In genomic region chr2:187509667-187510417, GRCh38 we compare ENCODE assay signal across 1 cellular context.
TF ChIP-seq lines count a peak whose summit lies in the region.

No MANE protein-coding gene starts in this region.

TF ChIP-seq in HepG2, 621 proteins besides CTCF, POLR2A, EP300 and RAD21 (continued from another document and continues in another):
- TF ChIP-seq ZNF276 (CRISPR knock-in tag; IDR thresholded peaks at IDR 0.05; ENCODE audit: low read depth) (no peak), TARDBP (CRISPR knock-in tag; IDR thresholded peaks at IDR 0.05) (peak; percentile 95), NR2F1 (CRISPR knock-in tag; IDR thresholded peaks at IDR 0.05) (peak in 1 of 2 experiments; percentile 37; a peak in 1 of 4 replicates), CEBPZ (IDR thresholded peaks at IDR 0.05; ENCODE audit: low read length) (no peak), CCDC6 (CRISPR knock-in tag; IDR thresholded peaks at IDR 0.05) (peak; percentile 79; the same call in 1 of the 2 replicates), CENPX (CRISPR knock-in tag; IDR thresholded peaks at IDR 0.05) (no peak), IKZF4 (CRISPR knock-in tag; IDR thresholded peaks at IDR 0.05; ENCODE audit: borderline replicate concordance, low read depth, not compliant biosample characterization) (no peak), MLX (CRISPR knock-in tag; IDR thresholded peaks at IDR 0.05) (peak; percentile 68), ZNF10 (CRISPR knock-in tag; IDR thresholded peaks at IDR 0.05; ENCODE audit: borderline replicate concordance, low read depth) (no peak), PREB (CRISPR knock-in tag; IDR thresholded peaks at IDR 0.05) (no peak), SMC3 (IDR thresholded peaks at IDR 0.05; ENCODE audit: low read length) (0 out of 2 replicates have a peak, but pooled peaks have one; percentile 1), NFKB2 (CRISPR knock-in tag; IDR thresholded peaks at IDR 0.05; ENCODE audit: borderline replicate concordance) (no peak), YEATS4 (CRISPR knock-in tag; IDR thresholded peaks at IDR 0.05; ENCODE audit: borderline replicate concordance) (no peak), ZNF329 (CRISPR knock-in tag; IDR thresholded peaks at IDR 0.05; ENCODE audit: low read depth) (0 out of 2 replicates have a peak, but pooled peaks have one; percentile 35), SKI (IDR thresholded peaks at IDR 0.05; ENCODE audit: partially characterized antibody) (peak; percentile 95), RXRA (CRISPR knock-in tag; IDR thresholded peaks at IDR 0.05) (peak; percentile 67; the same call in 1 of the 2 replicates), JARID2 (CRISPR knock-in tag; IDR thresholded peaks at IDR 0.05; ENCODE audit: insufficient replicate concordance) (no peak), ZNF772 (CRISPR knock-in tag; IDR thresholded peaks at IDR 0.05) (no peak), SCMH1 (CRISPR knock-in tag; IDR thresholded peaks at IDR 0.05; ENCODE audit: borderline replicate concordance) (no peak), TCF7L2 (IDR thresholded peaks at IDR 0.05; ENCODE audit: low read depth, low read length) (peak; percentile 96), RFX5 (IDR thresholded peaks at IDR 0.05; ENCODE audit: low read depth, low read length) (no peak), ZMYM3 (CRISPR knock-in tag; IDR thresholded peaks at IDR 0.05) (no peak; the same call in 1 of the 2 replicates), NFE2L2 (IDR thresholded peaks at IDR 0.05; ENCODE audit: low read length) (no peak), NR2F2 (IDR thresholded peaks at IDR 0.05; ENCODE audit: borderline replicate concordance, low read depth) (peak; percentile 96), HNF1A (IDR thresholded peaks at IDR 0.05; ENCODE audit: low read depth) (peak; percentile 90), HNF1A (CRISPR knock-in tag; IDR thresholded peaks at IDR 0.05; ENCODE audit: borderline replicate concordance) (peak; percentile 95), ZNF670 (CRISPR knock-in tag; IDR thresholded peaks at IDR 0.05; ENCODE audit: borderline replicate concordance) (no peak), ZBTB40 (IDR thresholded peaks at IDR 0.05) (no peak), ZBTB40 (CRISPR knock-in tag; IDR thresholded peaks at IDR 0.05) (no peak; the same call in 1 of the 2 replicates), U2AF1 (optimal IDR thresholded peaks at IDR 0.05; ENCODE audit: low read depth, low read length) (no peak), ZNF629 (CRISPR knock-in tag; conservative IDR thresholded peaks at IDR 0.05) (no peak; the same call in 1 of the 2 replicates), MAFK (conservative IDR thresholded peaks at IDR 0.05 in 1 of 2, IDR thresholded peaks at IDR 0.05 in 1 of 2; ENCODE audit: low read length in 2 of 2) (peak; percentile 70 to 81), PRPF4 (IDR thresholded peaks at IDR 0.05; ENCODE audit: low read depth, low read length, poor library complexity, severe bottlenecking) (no peak), HDAC1 (CRISPR knock-in tag; IDR thresholded peaks at IDR 0.05) (peak; percentile 73), RFXANK (CRISPR knock-in tag; IDR thresholded peaks at IDR 0.05) (0 out of 2 replicates have a peak, but pooled peaks have one; percentile 58), GTF3A (CRISPR knock-in tag; conservative IDR thresholded peaks at IDR 0.05) (0 out of 2 replicates have a peak, but pooled peaks have one; percentile 43), ZNF784 (CRISPR knock-in tag; IDR thresholded peaks at IDR 0.05; ENCODE audit: borderline replicate concordance) (no peak), ZNF83 (CRISPR knock-in tag; IDR thresholded peaks at IDR 0.05; ENCODE audit: borderline replicate concordance) (no peak), AGO2 (optimal IDR thresholded peaks at IDR 0.05; ENCODE audit: low read depth, low read length) (no peak), ASH2L (IDR thresholded peaks at IDR 0.05; ENCODE audit: insufficient read length, low read depth, low read length) (peak; percentile 80), ARNT (IDR thresholded peaks at IDR 0.05) (no peak), PLRG1 (conservative IDR thresholded peaks at IDR 0.05) (no peak)
